Comparison of ENCODE assay signal across 9 cellular contexts in genomic region chr18:22324191-22325131, GRCh38.
DNase-seq lines count a peak whose midpoint lies in the region; ATAC-seq and TF ChIP-seq lines count a peak whose summit lies in the region.
"Had no signal": no experiment of that assay in that cellular context is flagged by ENCODE, and none has a peak within 500 bp of the region (broad histone marks: within the 10 kb centered on the region; RNA-seq: fewer than 3 reads in every experiment).

No MANE protein-coding gene starts in this region.

- H3K4me3 Mint-ChIP-seq in endothelial cell (ENCODE audit: unreplicated experiment), result no peak overlapping the region

- no peak overlapping the region for H3K27ac Mint-ChIP-seq in endothelial cell (ENCODE audit: unreplicated experiment)

- in situ Hi-C loops in transverse colon (cut with MboI; ENCODE audit: low pct_ligation_motif_present in 1 of 4, low pct_unique_long_range_greater_than_20kb in 1 of 4, low sequenced_read_pairs in 3 of 4), result no loop called here

- H3K27me3 ChIP-seq in transverse colon, result no peaks in the 10 kb centered on the region
- H3K27me3 ChIP-seq: BLaER1 treated with 17β-estradiol and CSF1 and Interleukin-3, amounts not matched to agents 10 nM and 100 nM had no signal

- WGBS in transverse colon (ENCODE audit: low coverage in 1 of 2), 2 donors, result 0 to 46% methylated on average over 2 to 26 of the region's 30 CpGs

- H3K27ac ChIP-seq in transverse colon, result no peak overlapping the region
- H3K27ac ChIP-seq: BLaER1 treated with 17β-estradiol and CSF1 and Interleukin-3, amounts not matched to agents 10 nM and 100 nM had no signal

- no peak for TF ChIP-seq POLR2A in transverse colon (IDR thresholded peaks at IDR 0.05)

- no peaks in the 10 kb centered on the region for H3K9me3 Mint-ChIP-seq in endothelial cell (ENCODE audit: unreplicated experiment)

- H3K36me3 Mint-ChIP-seq in endothelial cell (ENCODE audit: low read depth, unreplicated experiment), result no peaks in the 10 kb centered on the region

- intact Hi-C loops in transverse colon (cut with DNase I; ENCODE audit: low total_unique reads), result no loop called here

- TF ChIP-seq CTCF in endothelial cell (IDR thresholded peaks at IDR 0.05; ENCODE audit: unreplicated experiment) (peak; percentile 33), transverse colon (IDR thresholded peaks at IDR 0.05) (peak in 1 of 5 experiments; percentile 7)

- ATAC-seq in GM18861 (IDR thresholded peaks at IDR 0.05; ENCODE audit: unreplicated experiment) (no peak), HG03469 (IDR thresholded peaks at IDR 0.05; ENCODE audit: unreplicated experiment) (no peak)

- H3K4me1 ChIP-seq in transverse colon, result peaks cover 0 to 7% (median 3%) of the 10 kb centered on the region in 4 donors

- no peaks in the 10 kb centered on the region for H3K9me3 ChIP-seq in transverse colon
- H3K9me3 ChIP-seq: BLaER1 treated with 17β-estradiol and CSF1 and Interleukin-3, amounts not matched to agents 10 nM and 100 nM had no signal

- H3K4me3 ChIP-seq in transverse colon, result peak overlapping the region in 1 of 4 donors; percentile 0
- H3K4me3 ChIP-seq: BLaER1 treated with 17β-estradiol and CSF1 and Interleukin-3, amounts not matched to agents 10 nM and 100 nM had no signal

- H3K4me1 Mint-ChIP-seq in endothelial cell (ENCODE audit: unreplicated experiment), result peaks cover 4% of the 10 kb centered on the region

- H3K36me3 ChIP-seq in transverse colon, result no peaks in the 10 kb centered on the region
- H3K36me3 ChIP-seq: BLaER1 treated with 17β-estradiol and CSF1 and Interleukin-3, amounts not matched to agents 10 nM and 100 nM had no signal

- DNase-seq in NCI-H748 (lab: John Stamatoyannopoulos, UW; ENCODE audit: unreplicated experiment) (peak; percentile 15), NCI-H748 treated with DMSO at 0.1 percent for 48 hours (lab: John Stamatoyannopoulos, UW) (no peak), endothelial cell (ENCODE audit: low spot score) (peak; percentile 52), medulla oblongata (ENCODE audit: extremely low spot score) (peak; percentile 28), transverse colon (peak; percentile 59), DMS153 treated with DMSO at 0.1 percent for 48 hours (lab: John Stamatoyannopoulos, UW; ENCODE audit: unreplicated experiment) (no peak)

- TF ChIP-seq EP300 in transverse colon (IDR thresholded peaks at IDR 0.05; ENCODE audit: low read depth), result no peak

- H3K27me3 Mint-ChIP-seq in endothelial cell (ENCODE audit: unreplicated experiment), result peaks cover 1% of the 10 kb centered on the region

Comparison
In these comparisons a context has a peak if more than half of its experiments do, and no peak if none do; other contexts are left out.
1. DNase-seq: peak in NCI-H748 (single experiment), endothelial cell (single experiment), medulla oblongata (single experiment) and transverse colon (single experiment); none in NCI-H748 treated with DMSO at 0.1 percent for 48 hours (single experiment) and DMS153 treated with DMSO at 0.1 percent for 48 hours (single experiment).